In genomic region chr12:78177298-78177697, GRCh38 we compare ENCODE assay signal across 20 cellular contexts.
DNase-seq lines count a peak whose midpoint lies in the region; ATAC-seq lines count a peak whose summit lies in the region.
"Had no signal": no experiment of that assay in that cellular context is flagged by ENCODE, and none has a peak within 500 bp of the region (broad histone marks: within the 10 kb centered on the region; RNA-seq: fewer than 3 reads in every experiment).

No MANE protein-coding gene starts in this region.

- no peak overlapping the region for H3K4me3 Mint-ChIP-seq in activated CD4-positive, alpha-beta memory T cell treated with anti-CD3 and anti-CD28 coated beads for 36 hours
- H3K4me3 Mint-ChIP-seq: B cell had no signal

- H3K27ac Mint-ChIP-seq in activated CD4-positive, alpha-beta memory T cell treated with anti-CD3 and anti-CD28 coated beads for 36 hours: no peak overlapping the region
- H3K27ac Mint-ChIP-seq: B cell had no signal

- POLR2A ChIA-PET in activated CD4-positive, alpha-beta memory T cell treated with anti-CD3 and anti-CD28 coated beads for 36 hours (lab: Charles Lee): no interaction called here

- intact Hi-C loops in activated CD4-positive, alpha-beta memory T cell treated with anti-CD3 and anti-CD28 coated beads for 36 hours (cut with micrococcal nuclease): no loop called here

- no peak overlapping the region for H3K27ac ChIP-seq in substantia nigra (ENCODE audit: low read depth, low read length, poor library complexity, severe bottlenecking)
- H3K27ac ChIP-seq: HL-60 had no signal

- DNase-seq in NCI-H345 (lab: John Stamatoyannopoulos, UW) (peak; percentile 37), NCI-H345 treated with DMSO at 0.1 percent for 48 hours (lab: John Stamatoyannopoulos, UW; ENCODE audit: unreplicated experiment) (no peak), NCI-H1105 (lab: John Stamatoyannopoulos, UW) (no peak), substantia nigra (lab: John Stamatoyannopoulos, UW) (no peak)
- no peak for DNase-seq in activated CD4-positive, alpha-beta memory T cell treated with anti-CD3 and anti-CD28 coated beads for 36 hours
- DNase-seq: 8988T; H7; NCI-H1048; NCI-H1436 treated with DMSO at 0.1 percent for 48 hours; NCI-H2029; NCI-H2171 treated with DMSO at 0.1 percent for 48 hours; NK-92 treated with Interleukin-12 subunit alpha and Interleukin-12 subunit beta, amount 100 ng/mL, for 24 hours; Right ventricle myocardium superior; SW 1271; T-helper 2 cell had no signal

- peaks cover 2% of the 10 kb centered on the region for H3K9me3 Mint-ChIP-seq in activated CD4-positive, alpha-beta memory T cell treated with anti-CD3 and anti-CD28 coated beads for 36 hours

- CTCF ChIA-PET in activated CD4-positive, alpha-beta memory T cell treated with anti-CD3 and anti-CD28 coated beads for 36 hours (lab: Charles Lee): no interaction called here

- ATAC-seq in GM21619 (IDR thresholded peaks at IDR 0.05; ENCODE audit: unreplicated experiment) (peak; percentile 75), HG03432 (IDR thresholded peaks at IDR 0.05; ENCODE audit: unreplicated experiment) (peak; percentile 71), GM19467 (IDR thresholded peaks at IDR 0.05; ENCODE audit: unreplicated experiment) (no peak)

- no peaks in the 10 kb centered on the region for H3K27me3 Mint-ChIP-seq in activated CD4-positive, alpha-beta memory T cell treated with anti-CD3 and anti-CD28 coated beads for 36 hours
- H3K27me3 Mint-ChIP-seq: B cell had no signal

- H3K36me3 Mint-ChIP-seq in activated CD4-positive, alpha-beta memory T cell treated with anti-CD3 and anti-CD28 coated beads for 36 hours: no peaks in the 10 kb centered on the region

- no peaks in the 10 kb centered on the region for H3K4me1 Mint-ChIP-seq in activated CD4-positive, alpha-beta memory T cell treated with anti-CD3 and anti-CD28 coated beads for 36 hours (ENCODE audit: low read depth)
- H3K4me1 Mint-ChIP-seq: B cell had no signal
